ENCODE assay signal across 8 cellular contexts in the genomic region with DNA sequence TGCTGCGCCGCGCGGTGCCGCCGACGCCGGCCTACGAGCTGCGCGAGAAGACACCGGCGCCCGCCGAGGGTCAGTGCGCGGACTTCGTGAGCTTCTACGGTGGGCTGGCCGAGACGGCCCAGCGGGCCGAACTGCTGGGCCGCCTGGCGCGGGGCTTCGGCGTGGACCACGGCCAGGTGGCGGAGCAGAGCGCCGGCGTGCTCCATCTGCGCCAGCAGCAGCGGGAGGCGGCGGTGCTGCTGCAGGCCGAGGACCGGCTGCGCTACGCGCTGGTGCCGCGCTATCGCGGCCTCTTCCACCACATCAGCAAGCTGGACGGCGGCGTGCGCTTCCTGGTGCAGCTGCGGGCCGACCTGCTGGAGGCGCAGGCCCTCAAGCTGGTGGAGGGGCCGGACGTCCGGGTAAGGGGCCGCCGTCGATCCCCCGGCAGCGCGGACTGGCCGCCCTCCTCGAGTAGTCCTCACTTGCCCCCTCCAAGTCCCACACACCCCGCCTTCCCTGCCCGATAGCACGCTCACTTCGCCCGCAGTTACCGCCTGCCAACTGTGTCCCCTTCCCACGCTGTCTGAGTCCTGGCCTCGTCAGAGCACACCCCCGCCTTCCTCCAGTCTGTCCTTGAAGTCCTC. TPM values are rescaled to one million over a fixed set of nuclear protein-coding genes. Genes with fewer than 3 reads are reported as not detected.
DNase-seq lines count a peak whose midpoint lies in the region; ATAC-seq and TF ChIP-seq lines count a peak whose summit lies in the region.

No MANE protein-coding gene starts in this region.

- H3K27ac ChIP-seq in fibroblast of lung (ENCODE audit: insufficient read depth, low read length) (peak overlapping the region; percentile 63), neural cell (ENCODE audit: low read length) (peak overlapping the region; percentile 30), temporal lobe (ENCODE audit: low read depth, low read length) (peak overlapping the region; percentile 73)

- no peaks in the 10 kb centered on the region for H3F3A ChIP-seq in neural cell (ENCODE audit: insufficient read depth, low read length, poor library complexity, severe bottlenecking)

- H3K36me3 Mint-ChIP-seq in activated T-cell treated with anti-CD3 and anti-CD28 coated beads, Interleukin-2, amount 50 U/mL, for 72 hours (ENCODE audit: insufficient read depth in 2 of 2), result peaks cover 2 to 3% of the 10 kb centered on the region in 2 donors

- H2AFZ ChIP-seq in fibroblast of lung (ENCODE audit: low read length) (peak overlapping the region; percentile 69), neural cell (ENCODE audit: low read depth, low read length) (no peak overlapping the region)

- no peak for TF ChIP-seq CTCF in fibroblast of lung (conservative IDR thresholded peaks at IDR 0.05 in 1 of 2, IDR thresholded peaks at IDR 0.05 in 1 of 2; ENCODE audit: low read depth in 1 of 2, low read length in 2 of 2)
- TF ChIP-seq CTCF in neural cell (IDR thresholded peaks at IDR 0.05; ENCODE audit: poor library complexity, severe bottlenecking), result peak; percentile 5

- peak overlapping the region; percentile 86 for H3K9ac ChIP-seq in fibroblast of lung (ENCODE audit: insufficient read depth, low read length)
- H3K9ac ChIP-seq in neural cell (ENCODE audit: low read length), result peak overlapping the region; percentile 69

- H3K9me2 ChIP-seq in neural cell (ENCODE audit: insufficient read depth, low read length), result no peaks in the 10 kb centered on the region

- no peaks in the 10 kb centered on the region for H4K20me1 ChIP-seq in fibroblast of lung (ENCODE audit: control insufficient read depth, extremely low read depth, insufficient read depth, low read length)
- H4K20me1 ChIP-seq in neural cell (ENCODE audit: insufficient read depth), result no peaks in the 10 kb centered on the region

- peak; percentile 36 for DNase-seq in NCI-H2227 (lab: John Stamatoyannopoulos, UW; ENCODE audit: unreplicated experiment)
- no peak for DNase-seq in NCI-H2227 treated with DMSO at 0.1 percent for 48 hours (lab: John Stamatoyannopoulos, UW)
- peak; percentile 7 for DNase-seq in NCI-H2171 (lab: John Stamatoyannopoulos, UW)
- DNase-seq in activated T-cell treated with anti-CD3 and anti-CD28 coated beads, Interleukin-2, amount 50 U/mL, for 72 hours, result peak; percentile 58 to 61
- DNase-seq in fibroblast of lung (ENCODE audit: low read depth in 2 of 2), result peak; percentile 61 to 71

- H3K9me3 Mint-ChIP-seq in activated T-cell treated with anti-CD3 and anti-CD28 coated beads, Interleukin-2, amount 50 U/mL, for 72 hours, result no peaks in the 10 kb centered on the region

- H3K4me3 ChIP-seq in fibroblast of lung (replicated peaks in 1 of 4; ENCODE audit: control extremely low read depth in 1 of 4, insufficient read depth in 1 of 4, low read depth in 3 of 4, low read length in 4 of 4) (peak overlapping the region; percentile 57 to 75 (median 72)), neural cell (ENCODE audit: low read length) (peak overlapping the region; percentile 93)

- H3K4me2 ChIP-seq in fibroblast of lung (ENCODE audit: extremely low read depth, insufficient read depth, low read length) (peak overlapping the region; percentile 94), neural cell (ENCODE audit: low read length) (peak overlapping the region; percentile 81)

- H3K4me1 Mint-ChIP-seq in activated T-cell treated with anti-CD3 and anti-CD28 coated beads, Interleukin-2, amount 50 U/mL, for 72 hours (ENCODE audit: low read depth), result peaks cover 31% of the 10 kb centered on the region

- peaks cover 2% of the 10 kb centered on the region for H3K79me2 ChIP-seq in fibroblast of lung (ENCODE audit: control insufficient read depth, insufficient read depth, low read length)
- H3K79me2 ChIP-seq in neural cell (replicated peaks; ENCODE audit: insufficient read depth, low read length), result peaks cover 15% of the 10 kb centered on the region

- no peak for TF ChIP-seq EP300 in neural cell (conservative IDR thresholded peaks at IDR 0.05; ENCODE audit: poor library complexity, severe bottlenecking)

- TF ChIP-seq RAD21 in neural cell (conservative IDR thresholded peaks at IDR 0.05), result no peak

- no peaks in the 10 kb centered on the region for H3K9me3 ChIP-seq in fibroblast of lung (ENCODE audit: control insufficient read depth, insufficient read depth, low read depth, low read length)
- H3K9me3 ChIP-seq in neural cell (ENCODE audit: low read length), result no peaks in the 10 kb centered on the region

- ATAC-seq in HG02678 (IDR thresholded peaks at IDR 0.05; ENCODE audit: unreplicated experiment), result peak; percentile 54
- peak; percentile 58 to 71 for ATAC-seq in activated T-cell treated with anti-CD3 and anti-CD28 coated beads, Interleukin-2, amount 50 U/mL, for 72 hours (replicated peaks in 1 of 2)

- H3K27ac Mint-ChIP-seq in activated T-cell treated with anti-CD3 and anti-CD28 coated beads, Interleukin-2, amount 50 U/mL, for 72 hours, result peak overlapping the region; percentile 72

- no peaks in the 10 kb centered on the region for H3K27me3 Mint-ChIP-seq in activated T-cell treated with anti-CD3 and anti-CD28 coated beads, Interleukin-2, amount 50 U/mL, for 72 hours (ENCODE audit: low read depth)

- H3K4me1 ChIP-seq in fibroblast of lung (ENCODE audit: control insufficient read depth, extremely low read depth, insufficient read depth, low read length), result peaks cover 9% of the 10 kb centered on the region

- peak overlapping the region; percentile 95 for H3K4me3 Mint-ChIP-seq in activated T-cell treated with anti-CD3 and anti-CD28 coated beads, Interleukin-2, amount 50 U/mL, for 72 hours

- H3K36me3 ChIP-seq in fibroblast of lung (ENCODE audit: control insufficient read depth, insufficient read depth, low read length) (no peaks in the 10 kb centered on the region), neural cell (ENCODE audit: insufficient read depth, low read length) (no peaks in the 10 kb centered on the region)

- no peaks in the 10 kb centered on the region for H3K27me3 ChIP-seq in fibroblast of lung (ENCODE audit: control insufficient read depth, insufficient read depth, low read length)
- H3K27me3 ChIP-seq in neural cell (ENCODE audit: insufficient read depth, low read depth, low read length), result no peaks in the 10 kb centered on the region

TF ChIP-seq in neural cell, 6 proteins besides CTCF, POLR2A, EP300 and RAD21:
- TF ChIP-seq MXI1 (conservative IDR thresholded peaks at IDR 0.05; ENCODE audit: poor library complexity, severe bottlenecking) (peak; percentile 87), EZH2 (IDR thresholded peaks at IDR 0.05; ENCODE audit: borderline replicate concordance, insufficient read depth, low read length, poor library complexity, severe bottlenecking) (no peak), SMC3 (conservative IDR thresholded peaks at IDR 0.05; ENCODE audit: poor library complexity) (peak; percentile 21)

RNA-seq across cellular contexts. Expression of gene MLYCD, which starts 0.5 kb away (rescaled TPM):
- total RNA-seq in activated T-cell treated with anti-CD3 and anti-CD28 coated beads, Interleukin-2, amount 50 U/mL, for 72 hours, result 1 to 10 TPM; 4.6 to 5.2 TPM
- total RNA-seq in fibroblast of lung, result 3.3 and 3.8 TPM in 2 replicates
- 1.0 TPM in 2 replicates for polyA plus RNA-seq in fibroblast of lung
- 1.4 and 1.7 TPM in 2 replicates for polyA plus RNA-seq in fibroblast of lung (2012)
- 2.2 and 3.7 TPM in 2 replicates for polyA minus RNA-seq in fibroblast of lung (ENCODE audit: low replicate concordance)
- 2.4 and 3.3 TPM in 2 replicates for polyA plus RNA-seq in neural cell
- polyA minus RNA-seq in neural cell, result 11.0 and 11.2 TPM in 2 replicates
- total RNA-seq in temporal lobe, result 2.5 TPM

RNA-seq across cellular contexts. Expression of gene OSGIN1, which starts 53.7 kb away (rescaled TPM):
- total RNA-seq in activated T-cell treated with anti-CD3 and anti-CD28 coated beads, Interleukin-2, amount 50 U/mL, for 72 hours, result 1 to 10 TPM in 1 of 2 donors, under 1 TPM in 1; 0.67 to 2.4 TPM
- total RNA-seq in fibroblast of lung, result 3.6 and 6.6 TPM in 2 replicates
- 2.1 and 5.5 TPM in 2 replicates for polyA plus RNA-seq in fibroblast of lung
- 6.1 and 9.8 TPM in 2 replicates for polyA plus RNA-seq in fibroblast of lung (2012)
- polyA minus RNA-seq in fibroblast of lung (ENCODE audit: low replicate concordance), result 7.8 and 8.5 TPM in 2 replicates
- polyA plus RNA-seq in neural cell, result 2.1 TPM in 1 of 2 replicates, not detected in the other
- 0.73 and 2.1 TPM in 2 replicates for polyA minus RNA-seq in neural cell
- total RNA-seq in temporal lobe, result 0.25 TPM
